ENCODE assay signal across 35 cellular contexts in genomic region chr6:130119211-130119610, GRCh38.
"Had no signal": no experiment of that assay in that cellular context is flagged by ENCODE, and none has a peak within 500 bp of the region (broad histone marks: within the 10 kb centered on the region; RNA-seq: fewer than 3 reads in every experiment).

No MANE protein-coding gene starts in this region.

- H3K27me3 Mint-ChIP-seq: activated B cell treated with CpG ODN at 0.5 μM for 24 hours; activated CD4-positive, alpha-beta memory T cell treated with anti-CD3 and anti-CD28 coated beads for 36 hours; activated CD4-positive, alpha-beta T cell treated with anti-CD3 and anti-CD28 coated beads, Interleukin-2, amount 10 ng/mL, durations not matched to agents 24 days and 14 days; activated CD8-positive, alpha-beta T cell treated with anti-CD3 and anti-CD28 coated beads for 36 hours; activated naive CD8-positive, alpha-beta T cell treated with anti-CD3 and anti-CD28 coated beads for 36 hours; activated T-helper 17 cell treated with anti-CD3 and anti-CD28 coated beads, Interleukin-2, amount 50 U/mL, for 72 hours had no signal

- H3K27ac Mint-ChIP-seq: activated CD4-positive, alpha-beta memory T cell treated with anti-CD3 and anti-CD28 coated beads for 36 hours; activated CD4-positive, alpha-beta T cell treated with anti-CD3 and anti-CD28 coated beads, Interleukin-2, amount 10 ng/mL, durations not matched to agents 24 days and 14 days; activated CD8-positive, alpha-beta T cell treated with anti-CD3 and anti-CD28 coated beads for 36 hours; activated naive CD4-positive, alpha-beta T cell treated with anti-CD3 and anti-CD28 coated beads for 36 hours; activated naive CD4-positive, alpha-beta T cell treated with anti-CD3 and anti-CD28 coated beads, Interleukin-2, amount 50 U/mL, for 72 hours; activated naive CD8-positive, alpha-beta T cell treated with anti-CD3 and anti-CD28 coated beads for 36 hours; activated T-cell treated with anti-CD3 and anti-CD28 coated beads, Interleukin-2, amount 50 U/mL, for 72 hours; activated T-helper 1 cell treated with anti-CD3 and anti-CD28 coated beads, Interleukin-12 subunit alpha, Interleukin-12 subunit beta, Interleukin-2, Interleukin-4 antibody, amounts not matched to agents 30 ng/mL and 10 ng/mL and 1 ng/mL, durations not matched to agents 14 hours and 24 hours and 36 hours; activated T-helper 17 cell treated with anti-CD3 and anti-CD28 coated beads, Interleukin-2, amount 50 U/mL, for 72 hours; T-helper 2 cell treated with Interferon-gamma antibody and Interleukin-4, amounts not matched to agents 5 μg/mL and 100 μg/mL, for 36 hours had no signal

- H3K4me3 Mint-ChIP-seq: activated B cell treated with CpG ODN at 0.5 μM for 24 hours; activated CD4-positive, alpha-beta memory T cell treated with anti-CD3 and anti-CD28 coated beads for 36 hours; activated CD4-positive, alpha-beta T cell treated with anti-CD3 and anti-CD28 coated beads, Interleukin-2, amount 10 ng/mL, durations not matched to agents 24 days and 14 days; activated CD8-positive, alpha-beta T cell treated with anti-CD3 and anti-CD28 coated beads for 36 hours; activated naive CD4-positive, alpha-beta T cell treated with anti-CD3 and anti-CD28 coated beads for 36 hours; activated naive CD8-positive, alpha-beta T cell treated with anti-CD3 and anti-CD28 coated beads for 36 hours; activated T-cell treated with anti-CD3 and anti-CD28 coated beads, Interleukin-2, amount 50 U/mL, for 4 hours; activated T-cell treated with anti-CD3 and anti-CD28 coated beads, Interleukin-2, amount 50 U/mL, for 72 hours; activated T-helper 1 cell treated with anti-CD3 and anti-CD28 coated beads, Interleukin-12 subunit alpha, Interleukin-12 subunit beta, Interleukin-2, Interleukin-4 antibody, amounts not matched to agents 30 ng/mL and 10 ng/mL and 1 ng/mL, durations not matched to agents 14 hours and 24 hours and 36 hours; activated T-helper 17 cell treated with anti-CD3 and anti-CD28 coated beads, Interleukin-2, amount 50 U/mL, for 72 hours; T-helper 2 cell treated with Interferon-gamma antibody and Interleukin-4, amounts not matched to agents 5 μg/mL and 100 μg/mL, for 36 hours had no signal

- H3K27ac ChIP-seq: adrenal gland, body of pancreas, brain microvascular endothelial cell, breast epithelium, VCaP had no signal

- H3K4me3 ChIP-seq: adrenal gland, body of pancreas, breast epithelium had no signal

- DNase-seq: activated B cell treated with CpG ODN at 0.5 μM for 24 hours; activated CD4-positive, alpha-beta memory T cell treated with anti-CD3 and anti-CD28 coated beads for 36 hours; activated CD4-positive, alpha-beta T cell treated with anti-CD3 and anti-CD28 coated beads for 4 hours; activated CD4-positive, alpha-beta T cell treated with anti-CD3 and anti-CD28 coated beads, Interleukin-2, amount 10 ng/mL, durations not matched to agents 24 days and 14 days; activated CD4-positive, alpha-beta T cell treated with anti-CD3 and anti-CD28 coated beads, Interleukin-2, amount 50 U/mL, for 1 hour; activated CD4-positive, alpha-beta T cell treated with anti-CD3 and anti-CD28 coated beads, Interleukin-2, amount 50 U/mL, for 4 hours; activated CD4-positive, CD25-positive, alpha-beta regulatory T cell treated with anti-CD3 and anti-CD28 coated beads, Interleukin-2, amount 50 U/mL, for 72 hours; activated CD8-positive, alpha-beta memory T cell treated with anti-CD3 and anti-CD28 coated beads, Interleukin-2, amount 50 U/mL, for 4 hours; activated CD8-positive, alpha-beta T cell treated with anti-CD3 and anti-CD28 coated beads for 36 hours; activated effector memory CD4-positive, alpha-beta T cell treated with anti-CD3 and anti-CD28 coated beads, Interleukin-2, amount 50 U/mL, for 16 hours; activated gamma-delta T cell treated with Interleukin-2 at 50 U/mL for 16 hours; activated naive CD4-positive, alpha-beta T cell; activated naive CD4-positive, alpha-beta T cell treated with anti-CD3 and anti-CD28 coated beads for 36 hours; activated naive CD4-positive, alpha-beta T cell treated with anti-CD3 and anti-CD28 coated beads, Interleukin-2, amount 50 U/mL, for 16 hours; activated naive CD8-positive, alpha-beta T cell treated with anti-CD3 and anti-CD28 coated beads for 36 hours; activated T-cell treated with anti-CD3 and anti-CD28 coated beads for 4 hours; activated T-cell treated with anti-CD3 and anti-CD28 coated beads, Interleukin-2, amount 50 U/mL, for 1 hour; activated T-cell treated with anti-CD3 and anti-CD28 coated beads, Interleukin-2, amount 50 U/mL, for 4 hours; activated T-cell treated with anti-CD3 and anti-CD28 coated beads, Interleukin-2, amount 50 U/mL, for 72 hours; adrenal gland; amniotic stem cell; aorta; body of pancreas; brain microvascular endothelial cell; central memory CD4-positive, alpha-beta T cell; T-helper 2 cell; T-helper 9 cell had no signal

- FAIRE-seq: astrocyte, TTC549 had no signal

- H3K36me3 ChIP-seq: adrenal gland, brain microvascular endothelial cell, breast epithelium had no signal

- H3K27me3 ChIP-seq: adrenal gland, body of pancreas, brain microvascular endothelial cell, breast epithelium had no signal

- H3K9me3 Mint-ChIP-seq: activated CD4-positive, alpha-beta memory T cell treated with anti-CD3 and anti-CD28 coated beads for 36 hours; activated CD8-positive, alpha-beta T cell treated with anti-CD3 and anti-CD28 coated beads for 36 hours; activated naive CD4-positive, alpha-beta T cell treated with anti-CD3 and anti-CD28 coated beads for 36 hours; activated naive CD4-positive, alpha-beta T cell treated with anti-CD3 and anti-CD28 coated beads, Interleukin-2, amount 50 U/mL, for 72 hours; activated T-cell treated with anti-CD3 and anti-CD28 coated beads, Interleukin-2, amount 50 U/mL, for 4 hours; activated T-cell treated with anti-CD3 and anti-CD28 coated beads, Interleukin-2, amount 50 U/mL, for 72 hours; activated T-helper 17 cell treated with anti-CD3 and anti-CD28 coated beads, Interleukin-2, amount 50 U/mL, for 72 hours; T-helper 2 cell treated with Interferon-gamma antibody and Interleukin-4, amounts not matched to agents 5 μg/mL and 100 μg/mL, for 36 hours had no signal

- H3K9me3 ChIP-seq: adrenal gland, body of pancreas, breast epithelium had no signal

- H3K4me1 ChIP-seq: adrenal gland, body of pancreas, breast epithelium had no signal

- ATAC-seq: activated CD8-positive, alpha-beta T cell treated with anti-CD3 and anti-CD28 coated beads for 36 hours; activated naive CD4-positive, alpha-beta T cell treated with anti-CD3 and anti-CD28 coated beads, Interleukin-2, amount 50 U/mL, for 72 hours; activated T-cell treated with anti-CD3 and anti-CD28 coated beads, Interleukin-2, amount 50 U/mL, for 4 hours; activated T-cell treated with anti-CD3 and anti-CD28 coated beads, Interleukin-2, amount 50 U/mL, for 72 hours; activated T-helper 17 cell treated with anti-CD3 and anti-CD28 coated beads, Interleukin-2, amount 50 U/mL, for 72 hours; body of pancreas had no signal
